1 cellular context compared by ENCODE assay signal in the genomic region with DNA sequence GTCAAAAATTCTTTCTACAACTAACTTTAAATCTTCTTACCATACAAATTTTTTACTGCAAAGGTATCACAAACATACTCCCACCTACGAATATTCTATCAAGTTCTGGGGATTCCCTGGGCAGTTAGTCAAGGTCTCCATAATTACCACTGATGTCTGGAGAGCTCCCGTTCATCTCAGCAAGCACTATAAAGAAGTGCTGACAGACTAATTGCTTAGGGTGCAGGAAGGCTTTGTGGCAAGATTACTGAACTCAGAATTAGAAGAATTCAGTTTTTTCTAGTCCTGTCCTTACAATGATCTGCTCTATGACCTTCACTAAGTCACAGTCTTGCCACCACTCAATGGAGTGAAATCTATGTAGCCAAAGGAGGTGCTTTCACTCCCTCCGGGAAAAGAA.
TF ChIP-seq lines count a peak whose summit lies in the region.

No MANE protein-coding gene starts in this region.

TF ChIP-seq in K562, 482 proteins besides CTCF, POLR2A, EP300 and RAD21 (continued from another document):
- TF ChIP-seq PURB (CRISPR knock-in tag; IDR thresholded peaks at IDR 0.05; ENCODE audit: low read depth), result no peak
- peak; percentile 37 for TF ChIP-seq MEIS2 (IDR thresholded peaks at IDR 0.05; ENCODE audit: partially characterized antibody)
- no peak for TF ChIP-seq FOXA1 (IDR thresholded peaks at IDR 0.05; ENCODE audit: borderline replicate concordance)
- TF ChIP-seq, protein P1, sequence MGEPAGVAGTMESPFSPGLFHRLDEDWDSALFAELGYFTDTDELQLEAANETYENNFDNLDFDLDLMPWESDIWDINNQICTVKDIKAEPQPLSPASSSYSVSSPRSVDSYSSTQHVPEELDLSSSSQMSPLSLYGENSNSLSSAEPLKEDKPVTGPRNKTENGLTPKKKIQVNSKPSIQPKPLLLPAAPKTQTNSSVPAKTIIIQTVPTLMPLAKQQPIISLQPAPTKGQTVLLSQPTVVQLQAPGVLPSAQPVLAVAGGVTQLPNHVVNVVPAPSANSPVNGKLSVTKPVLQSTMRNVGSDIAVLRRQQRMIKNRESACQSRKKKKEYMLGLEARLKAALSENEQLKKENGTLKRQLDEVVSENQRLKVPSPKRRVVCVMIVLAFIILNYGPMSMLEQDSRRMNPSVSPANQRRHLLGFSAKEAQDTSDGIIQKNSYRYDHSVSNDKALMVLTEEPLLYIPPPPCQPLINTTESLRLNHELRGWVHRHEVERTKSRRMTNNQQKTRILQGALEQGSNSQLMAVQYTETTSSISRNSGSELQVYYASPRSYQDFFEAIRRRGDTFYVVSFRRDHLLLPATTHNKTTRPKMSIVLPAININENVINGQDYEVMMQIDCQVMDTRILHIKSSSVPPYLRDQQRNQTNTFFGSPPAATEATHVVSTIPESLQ (CRISPR knock-in tag; IDR thresholded peaks at IDR 0.05), result no peak
